1 cellular context compared by ENCODE assay signal in the genomic region with DNA sequence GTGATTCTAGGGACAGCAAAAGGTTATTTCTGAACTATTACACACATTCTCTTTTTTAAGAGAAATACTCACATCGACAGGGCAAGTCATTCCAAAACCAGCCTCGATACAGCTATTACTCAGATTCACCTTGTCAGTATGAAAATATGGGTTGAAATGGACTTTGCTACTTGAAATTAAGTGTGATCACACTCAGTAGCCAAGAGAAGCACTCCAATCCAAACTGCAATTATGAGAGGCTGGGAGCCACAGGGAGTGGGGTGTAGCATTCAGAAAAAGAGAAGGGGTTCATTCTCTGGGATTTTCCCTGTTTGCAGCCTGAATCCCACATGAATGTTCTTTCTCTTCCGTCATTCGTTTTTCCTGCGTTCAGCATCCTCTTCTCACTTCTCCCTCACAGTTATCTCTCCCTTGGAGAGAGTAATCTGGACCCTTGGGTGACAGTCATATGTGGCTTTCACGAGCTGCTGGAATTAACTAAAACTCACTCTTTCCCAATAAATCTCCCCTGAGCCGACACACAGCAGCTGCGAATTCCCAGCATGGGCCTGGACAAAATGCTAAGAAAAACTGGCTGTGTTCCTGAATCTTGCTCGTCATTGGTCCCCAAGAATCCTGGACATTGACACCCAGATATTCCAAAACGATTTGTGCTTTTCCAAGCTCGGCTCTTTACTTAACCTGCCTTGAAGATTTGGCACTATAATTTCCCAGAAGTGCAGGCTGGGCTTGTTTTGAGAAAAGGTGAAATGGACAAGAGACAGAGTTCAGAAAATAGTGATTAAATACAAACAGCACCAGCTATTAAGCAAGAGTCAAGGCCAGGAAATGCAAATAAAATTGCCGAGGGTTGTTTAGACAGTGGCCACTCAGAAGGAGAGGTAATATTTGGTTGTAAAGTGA.
TF ChIP-seq lines count a peak whose summit lies in the region.

No MANE protein-coding gene starts in this region.

TF ChIP-seq in liver, 16 proteins besides CTCF, POLR2A, EP300 and RAD21 (continued from another document):
- TF ChIP-seq, protein P1, sequence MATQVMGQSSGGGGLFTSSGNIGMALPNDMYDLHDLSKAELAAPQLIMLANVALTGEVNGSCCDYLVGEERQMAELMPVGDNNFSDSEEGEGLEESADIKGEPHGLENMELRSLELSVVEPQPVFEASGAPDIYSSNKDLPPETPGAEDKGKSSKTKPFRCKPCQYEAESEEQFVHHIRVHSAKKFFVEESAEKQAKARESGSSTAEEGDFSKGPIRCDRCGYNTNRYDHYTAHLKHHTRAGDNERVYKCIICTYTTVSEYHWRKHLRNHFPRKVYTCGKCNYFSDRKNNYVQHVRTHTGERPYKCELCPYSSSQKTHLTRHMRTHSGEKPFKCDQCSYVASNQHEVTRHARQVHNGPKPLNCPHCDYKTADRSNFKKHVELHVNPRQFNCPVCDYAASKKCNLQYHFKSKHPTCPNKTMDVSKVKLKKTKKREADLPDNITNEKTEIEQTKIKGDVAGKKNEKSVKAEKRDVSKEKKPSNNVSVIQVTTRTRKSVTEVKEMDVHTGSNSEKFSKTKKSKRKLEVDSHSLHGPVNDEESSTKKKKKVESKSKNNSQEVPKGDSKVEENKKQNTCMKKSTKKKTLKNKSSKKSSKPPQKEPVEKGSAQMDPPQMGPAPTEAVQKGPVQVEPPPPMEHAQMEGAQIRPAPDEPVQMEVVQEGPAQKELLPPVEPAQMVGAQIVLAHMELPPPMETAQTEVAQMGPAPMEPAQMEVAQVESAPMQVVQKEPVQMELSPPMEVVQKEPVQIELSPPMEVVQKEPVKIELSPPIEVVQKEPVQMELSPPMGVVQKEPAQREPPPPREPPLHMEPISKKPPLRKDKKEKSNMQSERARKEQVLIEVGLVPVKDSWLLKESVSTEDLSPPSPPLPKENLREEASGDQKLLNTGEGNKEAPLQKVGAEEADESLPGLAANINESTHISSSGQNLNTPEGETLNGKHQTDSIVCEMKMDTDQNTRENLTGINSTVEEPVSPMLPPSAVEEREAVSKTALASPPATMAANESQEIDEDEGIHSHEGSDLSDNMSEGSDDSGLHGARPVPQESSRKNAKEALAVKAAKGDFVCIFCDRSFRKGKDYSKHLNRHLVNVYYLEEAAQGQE (IDR thresholded peaks at IDR 0.05): peak; percentile 87
- peak; percentile 42 for TF ChIP-seq NR2F2 (IDR thresholded peaks at IDR 0.05)
- peak; percentile 97 for TF ChIP-seq SP1 (IDR thresholded peaks at IDR 0.05)
- peak; percentile 78 for TF ChIP-seq TAF1 (conservative IDR thresholded peaks at IDR 0.05)
- TF ChIP-seq GABPA (IDR thresholded peaks at IDR 0.05 in 1 of 2, conservative IDR thresholded peaks at IDR 0.05 in 1 of 2): peak in 1 of 2 donors; percentile 11
- peak; percentile 87 for TF ChIP-seq YY1 (IDR thresholded peaks at IDR 0.05)
- peak; percentile 37 to 68 for TF ChIP-seq EGR1 (IDR thresholded peaks at IDR 0.05; ENCODE audit: low read depth in 2 of 2)
- peak; percentile 86 for TF ChIP-seq HNF4G (IDR thresholded peaks at IDR 0.05)
